7 cellular contexts compared by ENCODE assay signal in genomic region chr15:27767430-27767829, GRCh38.
DNase-seq lines count a peak whose midpoint lies in the region; ATAC-seq, FAIRE-seq and TF ChIP-seq lines count a peak whose summit lies in the region.
"Not testable (repeated sequence)": the region's sequence is repeated elsewhere in the genome, so short reads cannot be mapped to it uniquely, and the experiment has no call there.

No MANE protein-coding gene starts in this region.

- not testable (repeated sequence) for TF ChIP-seq RAD21 in A549 (conservative IDR thresholded peaks at IDR 0.05 in 1 of 2, IDR thresholded peaks at IDR 0.05 in 1 of 2); K562 (CRISPR knock-in tag; conservative IDR thresholded peaks at IDR 0.05 in 1 of 2, IDR thresholded peaks at IDR 0.05 in 1 of 2); H1 (IDR thresholded peaks at IDR 0.05 in 1 of 2, conservative IDR thresholded peaks at IDR 0.05 in 1 of 2; ENCODE audit: low read depth in 2 of 2, low read length in 2 of 2)

- TF ChIP-seq POLR2A in A549 (IDR thresholded peaks at IDR 0.05; ENCODE audit: low read length); K562 (conservative IDR thresholded peaks at IDR 0.05); H1 (IDR thresholded peaks at IDR 0.05; ENCODE audit: control extremely low read depth in 1 of 2, low read depth in 2 of 2, low read length in 2 of 2): not testable (repeated sequence)

- intact Hi-C loops in activated CD4-positive, alpha-beta T cell treated with anti-CD3 and anti-CD28 coated beads, Interleukin-2, amount 10 ng/mL, durations not matched to agents 24 days and 14 days (cut with micrococcal nuclease); K562 (cut with micrococcal nuclease): not testable (repeated sequence)

- DNase-seq in A549 (ENCODE audit: low read depth in 1 of 2, low spot score in 1 of 2); GM23338 (ENCODE audit: low spot score); WTC11 (ENCODE audit: low spot score); K562 (ENCODE audit: extremely low read depth in 1 of 4, low spot score in 3 of 4); H1 (ENCODE audit: low read depth in 1 of 2, low spot score in 2 of 2); neural progenitor cell (ENCODE audit: low spot score): not testable (repeated sequence)
- DNase-seq in activated CD4-positive, alpha-beta T cell treated with anti-CD3 and anti-CD28 coated beads, Interleukin-2, amount 10 ng/mL, durations not matched to agents 24 days and 14 days, result peak; percentile 36

- not testable (repeated sequence) for H3K9me1 ChIP-seq in K562 (ENCODE audit: control insufficient read depth, insufficient read depth, low read length)

- CTCF ChIA-PET in A549 (lab: Yijun Ruan, JAX), result interaction anchor here (0.9 to 1.6 kb wide), 3 partner anchors 12 to 408 kb away, joined by 3 to 5 read pairs (median 5); no protein-coding TSS in a partner anchor
- CTCF ChIA-PET in WTC11 (lab: Charles Lee), result interaction anchor here (1.0 to 3.3 kb wide), 5 partner anchors 22 to 876 kb away, joined by 3 to 20 read pairs (median 6); no protein-coding TSS in a partner anchor
- CTCF ChIA-PET in K562 (lab: Yijun Ruan, JAX; ENCODE audit: low intra/inter-chr PET ratio), result not testable (repeated sequence)
- CTCF ChIA-PET in H1 (lab: Charles Lee; ENCODE audit: partially characterized antibody), result interaction anchor here (0.8 to 2.1 kb wide), 7 partner anchors 10 to 222 kb away, joined by 3 to 5 read pairs (median 4); no protein-coding TSS in a partner anchor

- not testable (repeated sequence) for H2BK12ac ChIP-seq in H1 (ENCODE audit: low read depth, low read length)

- TF ChIP-seq CTCF in A549 (IDR thresholded peaks at IDR 0.05); GM23338 (conservative IDR thresholded peaks at IDR 0.05; ENCODE audit: low read depth in 2 of 2); WTC11 (IDR thresholded peaks at IDR 0.05); K562 (IDR thresholded peaks at IDR 0.05 in 2 of 3, conservative IDR thresholded peaks at IDR 0.05 in 1 of 3; ENCODE audit: insufficient read depth in 2 of 3, low read depth in 1 of 3, low read length in 3 of 3); H1 (IDR thresholded peaks at IDR 0.05; ENCODE audit: control extremely low read depth in 1 of 3, insufficient read depth in 1 of 3, low read depth in 1 of 3, low read length in 3 of 3); neural progenitor cell (IDR thresholded peaks at IDR 0.05): not testable (repeated sequence)

- H3K79me1 ChIP-seq in H1 (ENCODE audit: low read depth, low read length), result not testable (repeated sequence)

- not testable (repeated sequence) for H3K23me2 ChIP-seq in H1 (ENCODE audit: low read depth, low read length)

- H4K8ac ChIP-seq in H1 (ENCODE audit: extremely low read depth, insufficient read depth, low read length), result not testable (repeated sequence)

- H3K27me3 Mint-ChIP-seq in GM23338 (ENCODE audit: insufficient read depth, low read depth, poor library complexity); WTC11 (ENCODE audit: low read depth); activated CD4-positive, alpha-beta T cell treated with anti-CD3 and anti-CD28 coated beads, Interleukin-2, amount 10 ng/mL, durations not matched to agents 24 days and 14 days; neural progenitor cell (ENCODE audit: insufficient read depth, low read depth): not testable (repeated sequence)

- H3K4me1 ChIP-seq in A549; K562 (replicated peaks in 1 of 2; ENCODE audit: control insufficient read depth in 2 of 2, insufficient read depth in 2 of 2, low read length in 2 of 2); H1 (replicated peaks in 1 of 4; ENCODE audit: control insufficient read depth in 3 of 4, insufficient read depth in 4 of 4, low read length in 3 of 4); neural progenitor cell: not testable (repeated sequence)
- H3K4me1 ChIP-seq in GM23338 (ENCODE audit: insufficient read depth), result peaks cover 16% of the 10 kb centered on the region

- H2BK15ac ChIP-seq in H1 (ENCODE audit: low read length), result not testable (repeated sequence)

- H3K9me3 Mint-ChIP-seq in GM23338, result peaks cover 19% of the 10 kb centered on the region; the same call in 2 of the 3 replicates
- H3K9me3 Mint-ChIP-seq in WTC11, result peaks cover 16% of the 10 kb centered on the region
- H3K9me3 Mint-ChIP-seq in activated CD4-positive, alpha-beta T cell treated with anti-CD3 and anti-CD28 coated beads, Interleukin-2, amount 10 ng/mL, durations not matched to agents 24 days and 14 days, result not testable (repeated sequence)
- H3K9me3 Mint-ChIP-seq in neural progenitor cell, result peaks cover 11% of the 10 kb centered on the region

- BruUV-seq in K562 (replicated peaks; lab: Mats Ljungman, UMichigan), result not testable (repeated sequence)

- not testable (repeated sequence) for H3K14ac ChIP-seq in H1 (ENCODE audit: insufficient read length)

- H3K36me3 ChIP-seq in GM23338 (ENCODE audit: insufficient read depth); K562 (ENCODE audit: control insufficient read depth, insufficient read depth, low read length); H1 (ENCODE audit: control insufficient read depth in 2 of 4, insufficient read depth in 4 of 4, low read length in 3 of 4); neural progenitor cell: not testable (repeated sequence)

- H2BK20ac ChIP-seq in H1 (ENCODE audit: low read length), result not testable (repeated sequence)

- not testable (repeated sequence) for H4K5ac ChIP-seq in H1 (ENCODE audit: insufficient read length, low read depth, low read length)

- H3K4me1 Mint-ChIP-seq in GM23338 (peaks cover 29% of the 10 kb centered on the region), WTC11 (peaks cover 40% of the 10 kb centered on the region)
- H3K4me1 Mint-ChIP-seq in activated CD4-positive, alpha-beta T cell treated with anti-CD3 and anti-CD28 coated beads, Interleukin-2, amount 10 ng/mL, durations not matched to agents 24 days and 14 days; neural progenitor cell: not testable (repeated sequence)

- H2AK5ac ChIP-seq in H1 (ENCODE audit: low read depth, low read length), result not testable (repeated sequence)

- not testable (repeated sequence) for H3K56ac ChIP-seq in H1 (replicated peaks; ENCODE audit: insufficient read length, low read depth, low read length)

- H3K27ac Mint-ChIP-seq in GM23338; WTC11; activated CD4-positive, alpha-beta T cell treated with anti-CD3 and anti-CD28 coated beads, Interleukin-2, amount 10 ng/mL, durations not matched to agents 24 days and 14 days; neural progenitor cell: not testable (repeated sequence)

- POLR2A ChIA-PET in A549 (lab: Yijun Ruan, JAX); WTC11 (lab: Charles Lee); H1 (lab: Charles Lee; ENCODE audit: partially characterized antibody): not testable (repeated sequence)
- POLR2A ChIA-PET in K562 (lab: Yijun Ruan, JAX), result interaction anchor here (0.6 kb wide), 1 partner anchor 234 kb away, joined by 4 read pairs; no protein-coding TSS in a partner anchor

- H3K9me2 ChIP-seq in GM23338 (ENCODE audit: insufficient read depth), result peaks cover 12% of the 10 kb centered on the region

- not testable (repeated sequence) for ATAC-seq in A549, GM23338, WTC11, K562

- H3K4ac ChIP-seq in H1 (replicated peaks; ENCODE audit: insufficient read length, low read depth, low read length), result not testable (repeated sequence)

- H3K4me3 ChIP-seq in A549; GM23338; K562; H1 (ENCODE audit: extremely low read depth in 1 of 4, insufficient read depth in 2 of 4, low read depth in 3 of 4, low read length in 4 of 4); neural progenitor cell: not testable (repeated sequence)

- not testable (repeated sequence) for H2BK120ac ChIP-seq in H1 (replicated peaks; ENCODE audit: low read depth, low read length)

- H2AFZ ChIP-seq in GM23338, result 0 out of 2 replicates have a peak overlapping the region, but pooled peaks have one; percentile 66
- H2AFZ ChIP-seq in K562 (ENCODE audit: low read depth, low read length); H1 (ENCODE audit: low read length): not testable (repeated sequence)
- peak overlapping the region; percentile 60 for H2AFZ ChIP-seq in neural progenitor cell (replicated peaks)

- H3K9ac ChIP-seq in K562 (ENCODE audit: insufficient read depth in 1 of 2, low read depth in 2 of 2, low read length in 2 of 2); H1 (replicated peaks in 1 of 4; ENCODE audit: extremely low read depth in 1 of 4, low read depth in 3 of 4, low read length in 3 of 4); neural progenitor cell: not testable (repeated sequence)

- not testable (repeated sequence) for H4K91ac ChIP-seq in H1 (replicated peaks; ENCODE audit: insufficient read length, low read length)

- peaks cover 16% of the 10 kb centered on the region for H3K36me3 Mint-ChIP-seq in GM23338 (ENCODE audit: low read depth)
- H3K36me3 Mint-ChIP-seq in WTC11, result peaks cover 12% of the 10 kb centered on the region
- not testable (repeated sequence) for H3K36me3 Mint-ChIP-seq in activated CD4-positive, alpha-beta T cell treated with anti-CD3 and anti-CD28 coated beads, Interleukin-2, amount 10 ng/mL, durations not matched to agents 24 days and 14 days (ENCODE audit: low read depth); neural progenitor cell

- H3K79me2 ChIP-seq in GM23338 (replicated peaks; ENCODE audit: insufficient read depth); K562 (ENCODE audit: control insufficient read depth, insufficient read depth, low read length); H1 (ENCODE audit: control insufficient read depth in 1 of 2, insufficient read depth in 2 of 2, low read length in 2 of 2); neural progenitor cell (ENCODE audit: low read depth): not testable (repeated sequence)

- H3K9me3 ChIP-seq in A549; K562 (replicated peaks; ENCODE audit: control insufficient read depth, insufficient read depth, low read depth, low read length); H1 (ENCODE audit: insufficient read depth in 2 of 2, low read depth in 1 of 2, low read length in 1 of 2); neural progenitor cell (ENCODE audit: low read depth): not testable (repeated sequence)

- in situ Hi-C loops in K562 (cut with MboI), result not testable (repeated sequence)

- not testable (repeated sequence) for H3K4me3 Mint-ChIP-seq in GM23338; WTC11; activated CD4-positive, alpha-beta T cell treated with anti-CD3 and anti-CD28 coated beads, Interleukin-2, amount 10 ng/mL, durations not matched to agents 24 days and 14 days; neural progenitor cell

- H3K18ac ChIP-seq in H1 (ENCODE audit: extremely low read depth, low read length), result not testable (repeated sequence)

- H3K4me2 ChIP-seq in A549; GM23338; K562 (ENCODE audit: insufficient read depth, low read length); neural progenitor cell: not testable (repeated sequence)
- peak overlapping the region in 1 of 2 experiments; percentile 24; a peak in 1 of 4 replicates for H3K4me2 ChIP-seq in H1 (ENCODE audit: insufficient read depth in 1 of 2, low read depth in 2 of 2, low read length in 2 of 2)

- H4K20me1 ChIP-seq in GM23338 (replicated peaks; ENCODE audit: insufficient read depth); K562 (replicated peaks; ENCODE audit: control insufficient read depth, insufficient read depth, low read length); H1 (replicated peaks in 1 of 2; ENCODE audit: control insufficient read depth in 1 of 2, insufficient read depth in 2 of 2, low read length in 2 of 2); neural progenitor cell (ENCODE audit: low read depth): not testable (repeated sequence)

- not testable (repeated sequence) for TF ChIP-seq EP300 in A549 (IDR thresholded peaks at IDR 0.05); K562 (IDR thresholded peaks at IDR 0.05; ENCODE audit: low read length); H1 (IDR thresholded peaks at IDR 0.05; ENCODE audit: borderline replicate concordance in 1 of 2, low read depth in 2 of 2, low read length in 2 of 2)

- not testable (repeated sequence) for FAIRE-seq in A549 (lab: Jason Lieb, UNC); K562 (lab: Jason Lieb, UNC); H1 (lab: Jason Lieb, UNC)

- not testable (repeated sequence) for H3K23ac ChIP-seq in H1 (ENCODE audit: insufficient read length)

- H2BK5ac ChIP-seq in H1 (ENCODE audit: low read depth, low read length), result not testable (repeated sequence)

- not testable (repeated sequence) for H3F3A ChIP-seq in GM23338 (replicated peaks; ENCODE audit: low read depth); neural progenitor cell (ENCODE audit: low read depth)

- H3K27ac ChIP-seq in A549; GM23338 (ENCODE audit: low read depth); K562 (ENCODE audit: extremely low read depth, low read depth, low read length); H1 (ENCODE audit: low read depth, low read length); neural progenitor cell: not testable (repeated sequence)

- H3K27me3 ChIP-seq in GM23338 (ENCODE audit: insufficient read depth); H1 (replicated peaks in 1 of 4; ENCODE audit: control insufficient read depth in 3 of 4, extremely low read depth in 1 of 4, insufficient read depth in 3 of 4, low read length in 3 of 4); neural progenitor cell: not testable (repeated sequence)
- H3K27me3 ChIP-seq in K562 (ENCODE audit: control insufficient read depth in 2 of 2, insufficient read depth in 2 of 2, low read length in 2 of 2), result peaks cover 0 to 17% of the 10 kb centered on the region in 2 experiments; a peak in 2 of 5 replicates
